8 cellular contexts compared by ENCODE assay signal in the genomic region with DNA sequence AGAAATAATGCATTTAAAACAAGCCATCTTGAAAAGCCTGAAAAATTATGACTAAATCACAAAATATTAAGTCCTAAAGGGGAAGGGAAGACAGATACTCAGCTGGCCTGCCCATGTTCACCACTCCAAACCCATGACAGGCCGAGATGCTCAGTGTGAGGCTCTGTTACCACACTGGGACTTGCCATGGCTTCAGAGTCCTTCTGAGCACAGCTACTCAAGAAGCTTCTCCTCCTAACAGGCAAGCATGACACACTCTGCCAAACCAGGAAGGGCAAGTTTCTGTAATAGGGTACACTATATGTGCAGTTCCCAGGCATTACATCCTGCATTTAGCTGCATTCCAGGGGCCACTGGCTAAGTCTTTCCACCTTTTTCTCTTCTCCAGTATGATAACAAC. TPM values are rescaled to one million over a fixed set of nuclear protein-coding genes. Genes with fewer than 3 reads are reported as not detected.
DNase-seq lines count a peak whose midpoint lies in the region; ATAC-seq and TF ChIP-seq lines count a peak whose summit lies in the region.

No MANE protein-coding gene starts in this region.

- TF ChIP-seq CTCF in PC-3 (conservative IDR thresholded peaks at IDR 0.05; ENCODE audit: low read depth, low read length) (no peak), GM20000 (IDR thresholded peaks at IDR 0.05; ENCODE audit: extremely low read depth, missing control alignments) (no peak)

- H3K9me3 ChIP-seq in BLaER1 (peaks cover 12% of the 10 kb centered on the region), PC-3 (ENCODE audit: low read length) (no peaks in the 10 kb centered on the region)

- H3K4me2 ChIP-seq in BLaER1 (peak overlapping the region; percentile 55), PC-3 (ENCODE audit: low read length) (no peak overlapping the region)

- BruUV-seq in PC-3 (replicated peaks; lab: Mats Ljungman, UMichigan), result no TSS peak

- no peak overlapping the region for H3K9ac ChIP-seq in BLaER1
- no peak overlapping the region for H3K9ac ChIP-seq in PC-3 (ENCODE audit: low read length)

- CTCF ChIA-PET in PC-3 (lab: Charles Lee), result interaction anchor here (0.6 kb wide), 2 partner anchors 176 to 421 kb away, joined by 3 read pairs; no protein-coding TSS in a partner anchor

- intact Hi-C loops in PC-3 (cut with micrococcal nuclease), result loop anchor here (1.0 to 2.0 kb wide), 6 partner anchors 79 to 429 kb away; no protein-coding TSS in a partner anchor

- no peaks in the 10 kb centered on the region for H3K27me3 ChIP-seq in BLaER1
- H3K27me3 ChIP-seq in PC-3 (ENCODE audit: low read length), result no peaks in the 10 kb centered on the region

- no peak overlapping the region for H3K4me3 ChIP-seq in BLaER1
- no peak overlapping the region for H3K4me3 ChIP-seq in PC-3 (ENCODE audit: low read length)

- DNase-seq in PC-3 (no peak), NCI-H2227 (lab: John Stamatoyannopoulos, UW; ENCODE audit: unreplicated experiment) (no peak), GM20000 (ENCODE audit: low spot score) (no peak), DMS79 treated with DMSO at 0.1 percent for 48 hours (lab: John Stamatoyannopoulos, UW) (no peak)
- DNase-seq in activated naive CD4-positive, alpha-beta T cell (lab: John Stamatoyannopoulos, UW), result no peak

- H3K4me1 ChIP-seq in BLaER1 (peaks cover 29% of the 10 kb centered on the region), PC-3 (ENCODE audit: insufficient read depth, low read length) (peaks cover 17% of the 10 kb centered on the region)

- POLR2A ChIA-PET in PC-3 (lab: Charles Lee; ENCODE audit: unreplicated experiment), result no interaction called here

- H2AFZ ChIP-seq in PC-3 (ENCODE audit: low read length), result no peak overlapping the region

- H3K79me2 ChIP-seq in PC-3 (ENCODE audit: low read length), result no peaks in the 10 kb centered on the region

- no peaks in the 10 kb centered on the region for H3F3A ChIP-seq in PC-3 (ENCODE audit: low read length, unreplicated experiment)

- H3K36me3 ChIP-seq in BLaER1 (no peaks in the 10 kb centered on the region), PC-3 (ENCODE audit: low read depth, low read length) (no peaks in the 10 kb centered on the region)

- peak; percentile 29 for ATAC-seq in GM19324 (IDR thresholded peaks at IDR 0.05; ENCODE audit: low FRiP score, unreplicated experiment)
- ATAC-seq in HG03025 (IDR thresholded peaks at IDR 0.05; ENCODE audit: low FRiP score, unreplicated experiment), result peak; percentile 16
- peak; percentile 22; the same call in 1 of the 2 replicates for ATAC-seq in PC-3

- H3K9me2 ChIP-seq in PC-3 (replicated peaks; ENCODE audit: low read length), result no peaks in the 10 kb centered on the region

- H3K27ac ChIP-seq in BLaER1, result peak overlapping the region; percentile 64; the same call in 1 of the 2 replicates
- no peak overlapping the region for H3K27ac ChIP-seq in PC-3 (ENCODE audit: low read length)

- H4K20me1 ChIP-seq in BLaER1 (no peaks in the 10 kb centered on the region), PC-3 (ENCODE audit: low read length) (no peaks in the 10 kb centered on the region)

RNA-seq across cellular contexts. Expression of gene CYBB, which starts 34.0 kb away (rescaled TPM):
- 0.40 and 0.46 TPM in 2 replicates for total RNA-seq in PC-3 (2014; rRNA removed)
